In the genomic region with DNA sequence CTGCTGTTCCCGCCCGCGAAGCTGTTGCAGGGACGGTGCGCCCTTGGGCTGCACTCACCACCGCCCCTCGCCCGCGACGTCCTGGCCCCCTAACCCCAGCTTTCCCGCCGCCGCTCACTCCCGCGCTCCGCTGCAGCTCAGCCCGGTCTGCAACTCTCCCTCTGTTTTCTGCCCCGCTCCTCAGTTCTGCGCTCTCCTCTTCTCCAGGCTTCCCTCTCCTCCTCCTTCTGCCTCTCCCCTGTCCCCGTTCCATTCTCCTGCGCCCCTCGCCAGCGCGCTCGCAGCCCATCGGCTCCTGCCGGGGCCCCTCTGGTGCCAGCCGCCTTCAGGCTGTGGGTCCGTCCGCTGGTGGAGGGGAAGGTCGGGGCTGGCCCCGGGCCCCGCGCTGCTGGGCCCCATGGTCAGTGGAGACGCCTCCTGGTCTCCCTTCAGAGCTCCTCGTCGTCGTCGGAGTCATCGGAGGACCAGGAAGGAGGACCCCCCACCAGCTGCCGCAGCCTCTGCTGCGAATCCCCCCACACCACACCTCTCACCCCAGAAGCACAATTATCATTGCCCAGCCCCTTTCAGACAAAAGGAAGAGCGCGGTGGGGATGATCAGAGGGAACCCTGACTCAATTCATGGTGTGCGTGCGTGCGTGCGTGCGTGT, we compare ENCODE assay signal across 19 cellular contexts.
DNase-seq lines count a peak whose midpoint lies in the region; TF ChIP-seq lines count a peak whose summit lies in the region.
"Had no signal": no experiment of that assay in that cellular context is flagged by ENCODE, and none has a peak within 500 bp of the region (broad histone marks: within the 10 kb centered on the region; RNA-seq: fewer than 3 reads in every experiment).

No MANE protein-coding gene starts in this region.

- H3K9me3 ChIP-seq in iPS-15b (ENCODE audit: control insufficient read depth, insufficient read depth, low read length), result no peaks in the 10 kb centered on the region
- H3K9me3 ChIP-seq: BLaER1 treated with 17β-estradiol and CSF1 and Interleukin-3, amounts not matched to agents 10 nM and 100 nM; testis had no signal

- H3K36me3 ChIP-seq in iPS-15b (ENCODE audit: control insufficient read depth, insufficient read depth, low read length) (no peaks in the 10 kb centered on the region), urinary bladder (ENCODE audit: insufficient read depth) (no peaks in the 10 kb centered on the region)
- H3K36me3 ChIP-seq: BLaER1 treated with 17β-estradiol and CSF1 and Interleukin-3, amounts not matched to agents 10 nM and 100 nM had no signal

- peak overlapping the region; percentile 80 for H3K27ac ChIP-seq in urinary bladder (ENCODE audit: low read depth)
- H3K27ac ChIP-seq: BLaER1 treated with 17β-estradiol and CSF1 and Interleukin-3, amounts not matched to agents 10 nM and 100 nM; SK-N-MC; testis had no signal

- peaks cover 27% of the 10 kb centered on the region for H3K4me1 Mint-ChIP-seq in nephron progenitor cell
- H3K4me1 Mint-ChIP-seq in activated naive CD8-positive, alpha-beta T cell treated with anti-CD3 and anti-CD28 coated beads for 36 hours, result no peaks in the 10 kb centered on the region
- H3K4me1 Mint-ChIP-seq: IgD-negative memory B cell had no signal

- H3K36me3 Mint-ChIP-seq in nephron progenitor cell (ENCODE audit: low read depth), result no peaks in the 10 kb centered on the region
- no peaks in the 10 kb centered on the region for H3K36me3 Mint-ChIP-seq in activated naive CD8-positive, alpha-beta T cell treated with anti-CD3 and anti-CD28 coated beads for 36 hours

- TF ChIP-seq CTCF in nephron progenitor cell (IDR thresholded peaks at IDR 0.05), result no peak

- peaks cover 76% of the 10 kb centered on the region for H3K27me3 ChIP-seq in iPS-15b (ENCODE audit: control insufficient read depth, insufficient read depth, low read length)
- H3K27me3 ChIP-seq: testis had no signal

- no peak overlapping the region for H3K27ac Mint-ChIP-seq in nephron progenitor cell
- H3K27ac Mint-ChIP-seq in activated naive CD8-positive, alpha-beta T cell treated with anti-CD3 and anti-CD28 coated beads for 36 hours, result no peak overlapping the region
- H3K27ac Mint-ChIP-seq: activated naive CD4-positive, alpha-beta T cell treated with anti-CD3 and anti-CD28 coated beads for 36 hours; IgD-negative memory B cell had no signal

- no peak overlapping the region for H3K9ac ChIP-seq in iPS-15b (ENCODE audit: low read depth, low read length)
- H3K9ac ChIP-seq: BLaER1 treated with 17β-estradiol and CSF1 and Interleukin-3, amounts not matched to agents 10 nM and 100 nM had no signal

- peaks cover 99% of the 10 kb centered on the region for H3K27me3 Mint-ChIP-seq in nephron progenitor cell (ENCODE audit: low read depth, poor library complexity)
- peaks cover 86% of the 10 kb centered on the region for H3K27me3 Mint-ChIP-seq in activated naive CD8-positive, alpha-beta T cell treated with anti-CD3 and anti-CD28 coated beads for 36 hours

- H3K9me3 Mint-ChIP-seq in nephron progenitor cell, result no peaks in the 10 kb centered on the region
- H3K9me3 Mint-ChIP-seq in activated naive CD8-positive, alpha-beta T cell treated with anti-CD3 and anti-CD28 coated beads for 36 hours, result no peaks in the 10 kb centered on the region
- H3K9me3 Mint-ChIP-seq: activated naive CD4-positive, alpha-beta T cell treated with anti-CD3 and anti-CD28 coated beads for 36 hours; IgD-negative memory B cell had no signal

- DNase-seq in ecto neural progenitor cell (ENCODE audit: low spot score) (peak; percentile 63), nephron progenitor cell (peak; percentile 44), NCI-H1092 treated with DMSO at 0.1 percent for 48 hours (lab: John Stamatoyannopoulos, UW) (no peak), COLO829 (ENCODE audit: low spot score) (no peak)
- DNase-seq in activated naive CD8-positive, alpha-beta T cell treated with anti-CD3 and anti-CD28 coated beads for 36 hours, result no peak
- DNase-seq: activated naive CD4-positive, alpha-beta T cell treated with anti-CD3 and anti-CD28 coated beads for 36 hours; DMS153; NCI-H2029; NCI-H510A treated with DMSO at 0.1 percent for 48 hours; PC-3; stimulated activated CD4-positive, alpha-beta T cell treated with anti-CD3 and anti-CD28 coated beads, Interleukin-4, amount 100 ng/mL, for 24 hours; stimulated activated CD8-positive, alpha-beta memory T cell treated with anti-CD3 and anti-CD28 coated beads, Interleukin-4, amount 100 ng/mL, for 48 hours; T1000; testis had no signal

- H3K4me1 ChIP-seq in iPS-15b (ENCODE audit: control insufficient read depth, insufficient read depth, low read length) (peaks cover 14% of the 10 kb centered on the region), urinary bladder (ENCODE audit: insufficient read depth) (no peaks in the 10 kb centered on the region)
- H3K4me1 ChIP-seq: BLaER1 treated with 17β-estradiol and CSF1 and Interleukin-3, amounts not matched to agents 10 nM and 100 nM; testis had no signal

- 10% methylated on average over 49 of the region's 49 CpGs for WGBS in urinary bladder

- H3K4me3 ChIP-seq in iPS-15b (ENCODE audit: low read depth, low read length), result peak overlapping the region; percentile 66
- peak overlapping the region; percentile 49 for H3K4me3 ChIP-seq in urinary bladder (ENCODE audit: low read depth, low read length)
- H3K4me3 ChIP-seq: BLaER1 treated with 17β-estradiol and CSF1 and Interleukin-3, amounts not matched to agents 10 nM and 100 nM; SK-N-MC had no signal

- H3K4me3 Mint-ChIP-seq in nephron progenitor cell, result peak overlapping the region; percentile 65
- no peak overlapping the region for H3K4me3 Mint-ChIP-seq in activated naive CD8-positive, alpha-beta T cell treated with anti-CD3 and anti-CD28 coated beads for 36 hours
- H3K4me3 Mint-ChIP-seq: activated naive CD4-positive, alpha-beta T cell treated with anti-CD3 and anti-CD28 coated beads for 36 hours; IgD-negative memory B cell had no signal

Comparison
In these comparisons a context has a peak if more than half of its experiments do, and no peak if none do; other contexts are left out.
1. DNase-seq: peak in ecto neural progenitor cell (single experiment) and nephron progenitor cell (single experiment); none in activated naive CD8-positive, alpha-beta T cell treated with anti-CD3 and anti-CD28 coated beads for 36 hours (single experiment), NCI-H1092 treated with DMSO at 0.1 percent for 48 hours (single experiment) and COLO829 (single experiment).